8 cellular contexts compared by ENCODE assay signal in genomic region chr3:170038434-170039110, GRCh38. TPM values are rescaled to one million over a fixed set of nuclear protein-coding genes. Genes with fewer than 3 reads are reported as not detected.
DNase-seq lines count a peak whose midpoint lies in the region; ATAC-seq and TF ChIP-seq lines count a peak whose summit lies in the region.

No MANE protein-coding gene starts in this region.

- CTCF ChIA-PET in AG04449 (lab: Yijun Ruan, JAX), result interaction anchor here (0.9 kb wide), 1 partner anchor 11 kb away, joined by 3 read pairs; no protein-coding TSS in a partner anchor

- H3K9me3 ChIP-seq in right lobe of liver (no peaks in the 10 kb centered on the region), thymus (ENCODE audit: control insufficient read depth) (no peaks in the 10 kb centered on the region)

- 10% methylated on average over 20 of the region's 51 CpGs for WGBS in right lobe of liver (ENCODE audit: insufficient coverage, low coverage, low lambda C conversion rate, missing lambda C conversion rate)
- 3% methylated on average over 51 of the region's 51 CpGs for WGBS in thymus

- H3K4me3 ChIP-seq in AG04449 (ENCODE audit: low read depth, low read length) (peak overlapping the region; percentile 46), right lobe of liver (peak overlapping the region; percentile 58 to 70 (median 65)), thymus (ENCODE audit: low read length) (peak overlapping the region; percentile 67)

- H3K36me3 ChIP-seq in right lobe of liver (no peaks in the 10 kb centered on the region), thymus (ENCODE audit: control insufficient read depth, insufficient read depth) (no peaks in the 10 kb centered on the region)

- TF ChIP-seq POLR2A in right lobe of liver (IDR thresholded peaks at IDR 0.05), result no peak

- peak overlapping the region in 2 of 3 donors; percentile 49 to 67 for H3K27ac ChIP-seq in right lobe of liver
- H3K27ac ChIP-seq in thymus (ENCODE audit: low read depth), result no peak overlapping the region

- POLR2A ChIA-PET in AG04449 (lab: Yijun Ruan, JAX), result no interaction called here

- TF ChIP-seq CTCF in AG04449 (IDR thresholded peaks at IDR 0.05; ENCODE audit: insufficient read depth, low read length, missing control alignments) (no peak), right lobe of liver (IDR thresholded peaks at IDR 0.05) (peak in 2 of 4 donors; percentile 7 to 8)

- intact Hi-C loops in right lobe of liver (cut with DNase I), result no loop called here

- DNase-seq in AG04449 (ENCODE audit: low read depth, low spot score) (no peak), HT-29 (ENCODE audit: low spot score) (peak; percentile 64), T-helper 9 cell (peak; percentile 14), right lobe of liver (peak in 2 of 3 donors; percentile 54), mesenteric fat pad (ENCODE audit: low spot score) (no peak)
- peak; percentile 37 for DNase-seq in central memory CD4-positive, alpha-beta T cell

- peaks cover 0 to 18% (median 3%) of the 10 kb centered on the region in 4 donors for H3K4me1 ChIP-seq in right lobe of liver
- H3K4me1 ChIP-seq in thymus (ENCODE audit: control insufficient read depth, insufficient read depth, low read length), result peaks cover 9% of the 10 kb centered on the region

- H3K27me3 ChIP-seq in right lobe of liver, result peaks cover 0 to 4% of the 10 kb centered on the region in 2 donors
- H3K27me3 ChIP-seq in thymus (ENCODE audit: control insufficient read depth, insufficient read depth), result peaks cover 14% of the 10 kb centered on the region

- peak; percentile 12 for ATAC-seq in GM19035 (IDR thresholded peaks at IDR 0.05; ENCODE audit: unreplicated experiment)
- peak; percentile 12 to 39 (median 19) for ATAC-seq in right lobe of liver

RNA-seq across cellular contexts. Expression of gene GPR160, which starts 0.8 kb away (rescaled TPM):
- total RNA-seq in HT-29 (2014; rRNA removed; shearing (Covaris generic)), result 21.2 and 32.1 TPM in 2 replicates
- 1 to 10 TPM; 1.0 to 4.2 (median 1.6) TPM for total RNA-seq in right lobe of liver
- 5.1 TPM for polyA plus RNA-seq in thymus
- total RNA-seq in mesenteric fat pad, result 6.4 TPM

Comparison
In these comparisons a context has a peak if more than half of its experiments do, and no peak if none do; other contexts are left out.
1. DNase-seq: peak in HT-29 (single experiment), T-helper 9 cell (single experiment), central memory CD4-positive, alpha-beta T cell (single experiment) and right lobe of liver (2 of 3); none in AG04449 (single experiment) and mesenteric fat pad (single experiment).
2. Peak in every context shown above with its lines, with median percentiles within 50 percentile points of each other: H3K4me3 ChIP-seq.